25 cellular contexts compared by ENCODE assay signal in genomic region chr19:23882493-23882892, GRCh38. TPM values are rescaled to one million over a fixed set of nuclear protein-coding genes. Genes with fewer than 3 reads are reported as not detected.
DNase-seq lines count a peak whose midpoint lies in the region; ATAC-seq, FAIRE-seq and TF ChIP-seq lines count a peak whose summit lies in the region.
"Had no signal": no experiment of that assay in that cellular context is flagged by ENCODE, and none has a peak within 500 bp of the region (broad histone marks: within the 10 kb centered on the region; RNA-seq: fewer than 3 reads in every experiment).

No MANE protein-coding gene starts in this region.

- no peak for TF ChIP-seq POLR2A in K562 (conservative IDR thresholded peaks at IDR 0.05)

- intact Hi-C loops in K562 (cut with micrococcal nuclease) = no loop called here

- H3K36me3 Mint-ChIP-seq in memory B cell = peaks cover 20% of the 10 kb centered on the region
- H3K36me3 Mint-ChIP-seq in GM23338 (ENCODE audit: low read depth) = peaks cover 37% of the 10 kb centered on the region
- H3K36me3 Mint-ChIP-seq: natural killer cell, T-cell had no signal

- H3K27me3 Mint-ChIP-seq in memory B cell = peaks cover 4% of the 10 kb centered on the region
- H3K27me3 Mint-ChIP-seq in GM23338 (ENCODE audit: insufficient read depth, low read depth, poor library complexity) = peaks cover 10% of the 10 kb centered on the region

- H3K9me2 ChIP-seq in GM23338 (ENCODE audit: insufficient read depth) = no peaks in the 10 kb centered on the region

- no peak for TF ChIP-seq CTCF in LNCaP clone FGC (IDR thresholded peaks at IDR 0.05; ENCODE audit: control insufficient read depth, extremely low read depth, insufficient read depth)
- TF ChIP-seq CTCF in K562 (IDR thresholded peaks at IDR 0.05 in 2 of 3, conservative IDR thresholded peaks at IDR 0.05 in 1 of 3; ENCODE audit: insufficient read depth in 2 of 3, low read depth in 1 of 3, low read length in 3 of 3) = no peak
- no peak for TF ChIP-seq CTCF in GM23338 (conservative IDR thresholded peaks at IDR 0.05; ENCODE audit: low read depth in 2 of 2)

- ATAC-seq in K562 (no peak), memory B cell (ENCODE audit: low read depth) (peak; percentile 62), HG02588 (IDR thresholded peaks at IDR 0.05; ENCODE audit: unreplicated experiment) (no peak), GM23338 (no peak)
- ATAC-seq: GM12878, heart left ventricle, T-cell had no signal

- no peaks in the 10 kb centered on the region for H3F3A ChIP-seq in GM23338 (replicated peaks; ENCODE audit: low read depth)

- H3K4me3 Mint-ChIP-seq in memory B cell = no peak overlapping the region
- no peak overlapping the region for H3K4me3 Mint-ChIP-seq in GM23338
- H3K4me3 Mint-ChIP-seq: activated naive CD4-positive, alpha-beta T cell treated with anti-CD3 and anti-CD28 coated beads for 36 hours; natural killer cell; T-cell had no signal

- POLR2A ChIA-PET in K562 (lab: Yijun Ruan, JAX) = no interaction called here

- H3K79me2 ChIP-seq in K562 (ENCODE audit: control insufficient read depth, insufficient read depth, low read length) (no peaks in the 10 kb centered on the region), GM23338 (replicated peaks; ENCODE audit: insufficient read depth) (no peaks in the 10 kb centered on the region)
- H3K79me2 ChIP-seq: parathyroid adenoma had no signal

- no peak overlapping the region for H3K27ac Mint-ChIP-seq in memory B cell
- H3K27ac Mint-ChIP-seq in GM23338 = no peak overlapping the region
- H3K27ac Mint-ChIP-seq: activated naive CD4-positive, alpha-beta T cell treated with anti-CD3 and anti-CD28 coated beads for 36 hours; natural killer cell; T-cell had no signal

- no peak for FAIRE-seq in K562 (lab: Jason Lieb, UNC)
- FAIRE-seq: D721Med, GM12878, urothelium cell line had no signal

- DNase-seq in Caki2 (ENCODE audit: low read depth) = peak; percentile 53
- peak; percentile 26 for DNase-seq in LNCaP clone FGC (ENCODE audit: low read depth)
- no peak for DNase-seq in K562 (ENCODE audit: extremely low read depth in 1 of 4, low spot score in 3 of 4)
- no peak for DNase-seq in memory B cell (ENCODE audit: low spot score in 2 of 2)
- no peak for DNase-seq in GM23338 (ENCODE audit: low spot score)
- no peak for DNase-seq in hypothalamus (lab: John Stamatoyannopoulos, UW)
- DNase-seq: activated CD4-positive, alpha-beta T cell treated with anti-CD3 and anti-CD28 coated beads, Interleukin-2, amount 50 U/mL, for 48 hours; activated naive CD4-positive, alpha-beta T cell treated with anti-CD3 and anti-CD28 coated beads for 36 hours; activated T-cell treated with anti-CD3 and anti-CD28 coated beads, Interleukin-2, amount 50 U/mL, for 1 hour; AML-193; effector memory CD4-positive, alpha-beta T cell; GF-D8; heart left ventricle; islet precursor cell; natural killer cell; NCI-H2171 treated with DMSO at 0.1 percent for 48 hours; stimulated activated CD4-positive, alpha-beta T cell treated with anti-CD3 and anti-CD28 coated beads, Interleukin-1b, Interleukin-23, amount 100 ng/mL, for 48 hours; WERI-Rb-1 had no signal

- TF ChIP-seq RAD21 in K562 (CRISPR knock-in tag; conservative IDR thresholded peaks at IDR 0.05 in 1 of 2, IDR thresholded peaks at IDR 0.05 in 1 of 2) = no peak

- in situ Hi-C loops in Caki2 (cut with HindIII; ENCODE audit: low pct_unique_long_range_greater_than_20kb, low sequenced_read_pairs) (no loop called here), K562 (cut with MboI) (no loop called here)

- no peaks in the 10 kb centered on the region for H3K4me1 ChIP-seq in K562 (replicated peaks in 1 of 2; ENCODE audit: control insufficient read depth in 2 of 2, insufficient read depth in 2 of 2, low read length in 2 of 2)
- no peaks in the 10 kb centered on the region for H3K4me1 ChIP-seq in GM23338 (ENCODE audit: insufficient read depth)
- H3K4me1 ChIP-seq: ascending aorta, heart left ventricle, parathyroid adenoma had no signal

- no peaks in the 10 kb centered on the region for H3K9me3 ChIP-seq in K562 (replicated peaks; ENCODE audit: control insufficient read depth, insufficient read depth, low read depth, low read length)
- H3K9me3 ChIP-seq: ascending aorta had no signal

- H2AFZ ChIP-seq in K562 (ENCODE audit: low read depth, low read length) = no peak overlapping the region
- no peak overlapping the region for H2AFZ ChIP-seq in GM23338
- H2AFZ ChIP-seq: parathyroid adenoma had no signal

- H3K36me3 ChIP-seq in K562 (ENCODE audit: control insufficient read depth, insufficient read depth, low read length) (no peaks in the 10 kb centered on the region), GM23338 (ENCODE audit: insufficient read depth) (no peaks in the 10 kb centered on the region; the same call in 1 of the 2 replicates)
- H3K36me3 ChIP-seq: ascending aorta, heart left ventricle, WERI-Rb-1 had no signal

- H3K4me1 Mint-ChIP-seq in memory B cell = no peaks in the 10 kb centered on the region
- no peaks in the 10 kb centered on the region for H3K4me1 Mint-ChIP-seq in GM23338
- H3K4me1 Mint-ChIP-seq: natural killer cell had no signal

- CTCF ChIA-PET in K562 (lab: Yijun Ruan, JAX; ENCODE audit: low intra/inter-chr PET ratio) = no interaction called here

- H3K9me3 Mint-ChIP-seq in memory B cell = peaks cover 40% of the 10 kb centered on the region
- H3K9me3 Mint-ChIP-seq in GM23338 = peaks cover 97% of the 10 kb centered on the region

- no peak for TF ChIP-seq EP300 in K562 (IDR thresholded peaks at IDR 0.05; ENCODE audit: low read length)

- no peak overlapping the region for H3K4me2 ChIP-seq in K562 (ENCODE audit: insufficient read depth, low read length)
- H3K4me2 ChIP-seq in GM23338 = no peak overlapping the region

- no peaks in the 10 kb centered on the region for H3K9me1 ChIP-seq in K562 (ENCODE audit: control insufficient read depth, insufficient read depth, low read length)

- no peaks in the 10 kb centered on the region for H4K20me1 ChIP-seq in K562 (replicated peaks; ENCODE audit: control insufficient read depth, insufficient read depth, low read length)
- H4K20me1 ChIP-seq in GM23338 (replicated peaks; ENCODE audit: insufficient read depth) = no peaks in the 10 kb centered on the region

- no TSS peak for BruUV-seq in K562 (replicated peaks; lab: Mats Ljungman, UMichigan)

- H3K27me3 ChIP-seq in K562 (ENCODE audit: control insufficient read depth in 2 of 2, insufficient read depth in 2 of 2, low read length in 2 of 2) = no peaks in the 10 kb centered on the region
- H3K27me3 ChIP-seq in GM23338 (ENCODE audit: insufficient read depth) = no peaks in the 10 kb centered on the region
- H3K27me3 ChIP-seq: ascending aorta had no signal

- H3K9ac ChIP-seq in K562 (ENCODE audit: insufficient read depth in 1 of 2, low read depth in 2 of 2, low read length in 2 of 2) = no peak overlapping the region
- H3K9ac ChIP-seq: parathyroid adenoma had no signal

- no peak overlapping the region for H3K27ac ChIP-seq in K562 (ENCODE audit: extremely low read depth, low read depth, low read length)
- no peak overlapping the region for H3K27ac ChIP-seq in GM23338 (ENCODE audit: low read depth)
- H3K27ac ChIP-seq: ascending aorta, heart left ventricle, parathyroid adenoma, WERI-Rb-1 had no signal

- WGBS in K562 (ENCODE audit: insufficient coverage, low coverage, missing lambda C conversion rate) = 1% methylated on average over 5 of the region's 5 CpGs

- no peak overlapping the region for H3K4me3 ChIP-seq in LNCaP clone FGC (ENCODE audit: low read depth, low read length)
- H3K4me3 ChIP-seq in K562 = no peak overlapping the region
- no peak overlapping the region for H3K4me3 ChIP-seq in GM23338
- H3K4me3 ChIP-seq: ascending aorta, GM12878, heart left ventricle had no signal

TF ChIP-seq in K562, 482 proteins besides CTCF, POLR2A, EP300 and RAD21:
- 0 out of 2 replicates have a peak, but pooled peaks have one; percentile 32 for TF ChIP-seq ESRRA (IDR thresholded peaks at IDR 0.05; ENCODE audit: borderline replicate concordance, low read depth)
- no peak for TF ChIP-seq SMC3 (conservative IDR thresholded peaks at IDR 0.05; ENCODE audit: insufficient read depth, low read depth, low read length)

TF ChIP-seq in GM23338, 12 proteins besides CTCF, POLR2A, EP300 and RAD21 (continues in another document):
- TF ChIP-seq POLR2AphosphoS5 (IDR thresholded peaks at IDR 0.05; ENCODE audit: low read depth) (no peak), STAT1 (IDR thresholded peaks at IDR 0.05; ENCODE audit: unreplicated experiment) (no peak), JUNB (IDR thresholded peaks at IDR 0.05; ENCODE audit: unreplicated experiment) (no peak), NANOG (IDR thresholded peaks at IDR 0.05; ENCODE audit: borderline replicate concordance) (no peak)

RNA-seq across cellular contexts. Expression of gene ZNF726, which starts 32.2 kb away (rescaled TPM):
- total RNA-seq in Caki2 (2014; rRNA removed; shearing (Covaris generic); ENCODE audit: low replicate concordance) = 4.9 and 12.7 TPM in 2 replicates
- total RNA-seq in K562 (2011; cell fraction: chromatin; rRNA removed; ENCODE audit: low replicate concordance) = 26.2 and 44.7 TPM in 2 replicates
- 24.1 and 25.5 TPM in 2 replicates for total RNA-seq in K562 (2011; cell fraction: nucleolus; rRNA removed)
- total RNA-seq in K562 (2011; cell fraction: nucleoplasm; rRNA removed) = 39.7 and 58.2 TPM in 2 replicates
- total RNA-seq in K562 (2014; rRNA removed) (13.4 and 16.3 TPM in 2 replicates), K562 (2014; rRNA removed; fragmentation: Illumina TruSeq; extraction: Trizol) (17.2 and 17.5 TPM in 2 replicates), K562 (2015; rRNA removed; fragmentation: Illumina TruSeq; extraction: Trizol) (14.0 and 14.6 TPM in 2 replicates), K562 (2021) (10.5 and 11.6 TPM in 2 replicates)
- polyA plus RNA-seq in K562 (2011; rRNA removed) (12.4 and 16.1 TPM in 2 replicates), K562 (2014; fragmentation: Illumina TruSeq; extraction: Trizol) (10.3 and 10.5 TPM in 2 replicates), K562 (2014; fragmentation: Nextera tagmentation; extraction: Ambion mirVana) (1 to 10 TPM; 8.6 to 9.0 TPM), K562 (2014; rRNA removed) (16.7 and 20.8 TPM in 2 replicates), GM23338 (2016; fragmentation: Nextera tagmentation; extraction: Ambion mirVana) (0.48 TPM in 1 of 2 replicates, not detected in the other)
- 7.7 and 12.0 TPM in 2 replicates for polyA plus RNA-seq in K562 (2011; cell fraction: cytosol; rRNA removed)
- 25.7 and 29.9 TPM in 2 replicates for polyA plus RNA-seq in K562 (2011; cell fraction: nucleus; rRNA removed)
- 5.4 and 19.6 TPM in 2 replicates for polyA plus RNA-seq in K562 (2012)
- 11.6 and 13.7 TPM in 2 replicates for polyA minus RNA-seq in K562 (2011; rRNA and poly(A)+ RNA removed)
- 4.4 and 5.6 TPM in 2 replicates for polyA minus RNA-seq in K562 (2011; cell fraction: cytosol; rRNA and poly(A)+ RNA removed)
- polyA minus RNA-seq in K562 (2011; cell fraction: nucleus; rRNA and poly(A)+ RNA removed) = 18.4 and 22.4 TPM in 2 replicates
- 0.58 and 0.66 TPM in 2 replicates for total RNA-seq in GM23338 (2014; rRNA removed; shearing (Covaris generic))
- total RNA-seq: ascending aorta had no signal

Comparison
In these comparisons a context has a peak if more than half of its experiments do, and no peak if none do; other contexts are left out.
1. DNase-seq: peak in Caki2 (single experiment) and LNCaP clone FGC (single experiment); none in K562 (0 of 4), memory B cell (0 of 2), GM23338 (single experiment) and hypothalamus (0 of 51).